Comparison of ENCODE assay signal across 1 cellular context in the genomic region with DNA sequence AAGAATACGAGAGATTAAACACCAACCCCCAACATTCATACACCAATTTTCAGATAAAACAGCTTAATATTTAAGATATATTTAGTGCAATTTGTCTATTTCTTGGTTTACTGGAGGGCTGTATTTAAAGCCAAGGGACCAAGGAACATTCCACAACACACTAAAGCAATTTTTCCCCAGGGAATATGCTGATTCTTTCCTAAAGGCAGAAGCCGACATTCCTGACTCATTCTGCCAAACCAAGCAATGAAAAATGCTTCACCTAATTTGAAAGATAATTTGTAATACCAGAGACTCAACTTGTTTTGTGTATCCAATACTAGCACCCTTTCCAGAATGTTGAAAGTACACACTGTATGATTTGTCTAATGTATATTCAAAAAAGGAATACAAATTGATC.
TF ChIP-seq lines count a peak whose summit lies in the region.

No MANE protein-coding gene starts in this region.

TF ChIP-seq in SK-N-SH, 30 proteins besides CTCF, POLR2A, EP300 and RAD21 (continued from another document):
- TF ChIP-seq RFX5 (IDR thresholded peaks at IDR 0.05; ENCODE audit: low read length) (no peak), TCF12 (IDR thresholded peaks at IDR 0.05) (no peak), GATA2 (CRISPR knock-in tag; IDR thresholded peaks at IDR 0.05) (no peak)
- TF ChIP-seq, protein P1, sequence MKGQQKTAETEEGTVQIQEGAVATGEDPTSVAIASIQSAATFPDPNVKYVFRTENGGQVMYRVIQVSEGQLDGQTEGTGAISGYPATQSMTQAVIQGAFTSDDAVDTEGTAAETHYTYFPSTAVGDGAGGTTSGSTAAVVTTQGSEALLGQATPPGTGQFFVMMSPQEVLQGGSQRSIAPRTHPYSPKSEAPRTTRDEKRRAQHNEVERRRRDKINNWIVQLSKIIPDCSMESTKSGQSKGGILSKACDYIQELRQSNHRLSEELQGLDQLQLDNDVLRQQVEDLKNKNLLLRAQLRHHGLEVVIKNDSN (IDR thresholded peaks at IDR 0.05; ENCODE audit: borderline replicate concordance, low read depth): no peak
- TF ChIP-seq, protein P2, sequence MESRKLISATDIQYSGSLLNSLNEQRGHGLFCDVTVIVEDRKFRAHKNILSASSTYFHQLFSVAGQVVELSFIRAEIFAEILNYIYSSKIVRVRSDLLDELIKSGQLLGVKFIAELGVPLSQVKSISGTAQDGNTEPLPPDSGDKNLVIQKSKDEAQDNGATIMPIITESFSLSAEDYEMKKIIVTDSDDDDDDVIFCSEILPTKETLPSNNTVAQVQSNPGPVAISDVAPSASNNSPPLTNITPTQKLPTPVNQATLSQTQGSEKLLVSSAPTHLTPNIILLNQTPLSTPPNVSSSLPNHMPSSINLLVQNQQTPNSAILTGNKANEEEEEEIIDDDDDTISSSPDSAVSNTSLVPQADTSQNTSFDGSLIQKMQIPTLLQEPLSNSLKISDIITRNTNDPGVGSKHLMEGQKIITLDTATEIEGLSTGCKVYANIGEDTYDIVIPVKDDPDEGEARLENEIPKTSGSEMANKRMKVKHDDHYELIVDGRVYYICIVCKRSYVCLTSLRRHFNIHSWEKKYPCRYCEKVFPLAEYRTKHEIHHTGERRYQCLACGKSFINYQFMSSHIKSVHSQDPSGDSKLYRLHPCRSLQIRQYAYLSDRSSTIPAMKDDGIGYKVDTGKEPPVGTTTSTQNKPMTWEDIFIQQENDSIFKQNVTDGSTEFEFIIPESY (IDR thresholded peaks at IDR 0.05; ENCODE audit: borderline replicate concordance, low read depth): no peak
